In the genomic region with DNA sequence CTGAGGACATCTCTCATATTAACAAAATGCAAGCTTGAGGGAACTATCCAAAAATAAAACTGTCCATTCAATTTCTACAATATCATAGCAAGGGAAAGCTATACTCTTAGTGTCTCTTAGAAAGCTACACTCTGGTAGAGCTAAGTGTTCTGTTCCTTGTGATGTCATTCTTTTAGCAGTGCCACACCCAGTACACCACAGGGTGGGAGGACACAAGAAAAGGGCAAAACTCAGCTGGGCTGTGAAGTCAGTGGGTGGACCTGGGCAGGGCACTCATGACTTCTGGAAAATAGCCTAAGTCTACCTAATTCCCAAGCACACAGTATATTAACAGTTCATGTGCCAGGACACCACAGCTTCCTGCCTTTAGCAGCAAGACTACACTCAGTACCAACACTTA, we compare ENCODE assay signal across 18 cellular contexts. TPM values are rescaled to one million over a fixed set of nuclear protein-coding genes. Genes with fewer than 3 reads are reported as not detected.
DNase-seq lines count a peak whose midpoint lies in the region; ATAC-seq, FAIRE-seq and TF ChIP-seq lines count a peak whose summit lies in the region.
"Had no signal": no experiment of that assay in that cellular context is flagged by ENCODE, and none has a peak within 500 bp of the region (broad histone marks: within the 10 kb centered on the region; RNA-seq: fewer than 3 reads in every experiment).

No MANE protein-coding gene starts in this region.

- dilution Hi-C loops in IMR-90 (cut with HindIII; ENCODE audit: low sequenced_read_pairs, unreplicated experiment): no loop called here

- no peak overlapping the region for H3K4me2 ChIP-seq in IMR-90 (ENCODE audit: low read depth, low read length)
- no peak overlapping the region for H3K4me2 ChIP-seq in GM12878 (ENCODE audit: control insufficient read depth, insufficient read depth)

- no peak for TF ChIP-seq EP300 in GM12878 (IDR thresholded peaks at IDR 0.05; ENCODE audit: borderline replicate concordance in 1 of 2, control insufficient read depth in 1 of 2, low read depth in 2 of 2, low read length in 2 of 2)

- BruUV-seq in IMR-90 (replicated peaks; lab: Mats Ljungman, UMichigan) (no TSS peak), GM12878 (replicated peaks; lab: Mats Ljungman, UMichigan) (no TSS peak)

- TF ChIP-seq CTCF in IMR-90 (conservative IDR thresholded peaks at IDR 0.05; ENCODE audit: low read depth, low read length) (no peak), GM12878 (IDR thresholded peaks at IDR 0.05 in 2 of 3, conservative IDR thresholded peaks at IDR 0.05 in 1 of 3; ENCODE audit: control insufficient read depth in 2 of 3, extremely low read depth in 1 of 3, insufficient read depth in 1 of 3, low read depth in 3 of 3, low read length in 3 of 3) (no peak), foreskin fibroblast (IDR thresholded peaks at IDR 0.05; ENCODE audit: low read depth, low read length) (no peak), GM20000 (IDR thresholded peaks at IDR 0.05; ENCODE audit: extremely low read depth, missing control alignments) (no peak), brain microvascular endothelial cell (IDR thresholded peaks at IDR 0.05; ENCODE audit: low read depth, low read length, missing control alignments) (no peak)

- no peak overlapping the region for H4K8ac ChIP-seq in IMR-90 (ENCODE audit: low read depth in 2 of 2, low read length in 2 of 2)

- no peak overlapping the region for H2BK5ac ChIP-seq in IMR-90 (ENCODE audit: low read depth, low read length, poor library complexity, severe bottlenecking)

- H2BK120ac ChIP-seq in IMR-90 (ENCODE audit: low read depth, low read length): no peak overlapping the region

- in situ Hi-C loops in IMR-90 (cut with MboI; ENCODE audit: low sequenced_read_pairs): no loop called here
- in situ Hi-C loops in GM12878 (cut with MboI): no loop called here
- in situ Hi-C loops in brain microvascular endothelial cell (cut with HindIII; ENCODE audit: low pct_ligation_motif_present, low sequenced_read_pairs): no loop called here

- H3K4me1 ChIP-seq in IMR-90 (ENCODE audit: control insufficient read depth, insufficient read depth, low read length) (no peaks in the 10 kb centered on the region), GM12878 (ENCODE audit: control insufficient read depth, insufficient read depth, low read length) (no peaks in the 10 kb centered on the region), SJCRH30 (no peaks in the 10 kb centered on the region)
- H3K4me1 ChIP-seq: spleen, tibial nerve had no signal

- H3K9me1 ChIP-seq in IMR-90 (ENCODE audit: insufficient read depth, low read length): no peaks in the 10 kb centered on the region

- H4K20me1 ChIP-seq in IMR-90 (ENCODE audit: insufficient read depth, low read length) (no peaks in the 10 kb centered on the region), GM12878 (ENCODE audit: control insufficient read depth, insufficient read depth) (no peaks in the 10 kb centered on the region)

- no peak for FAIRE-seq in GM12878 (lab: Jason Lieb, UNC)
- FAIRE-seq: G401.6 had no signal

- no peak overlapping the region for H3K4me3 ChIP-seq in IMR-90 (ENCODE audit: insufficient read depth, low read depth, low read length)
- no peak overlapping the region for H3K4me3 ChIP-seq in GM12878
- H3K4me3 ChIP-seq in foreskin fibroblast (ENCODE audit: low read depth in 1 of 2, low read length in 2 of 2): no peak overlapping the region
- H3K4me3 ChIP-seq in H7 (ENCODE audit: insufficient read depth, low read depth, low read length): no peak overlapping the region
- H3K4me3 ChIP-seq in brain microvascular endothelial cell (ENCODE audit: low read depth, low read length): no peak overlapping the region
- no peak overlapping the region for H3K4me3 ChIP-seq in SJCRH30
- H3K4me3 ChIP-seq: ovary, spleen, tibial nerve had no signal

- intact Hi-C loops in IMR-90 (cut with micrococcal nuclease) (no loop called here), GM12878 (cut with micrococcal nuclease; ENCODE audit: unreplicated experiment) (no loop called here), sciatic nerve (cut with DNase I) (no loop called here)

- H2AK5ac ChIP-seq in IMR-90 (ENCODE audit: low read depth, low read length): no peak overlapping the region

- no peaks in the 10 kb centered on the region for H3K79me1 ChIP-seq in IMR-90 (ENCODE audit: low read depth in 1 of 2, low read length in 2 of 2)

- no peak overlapping the region for H3K27ac ChIP-seq in IMR-90 (ENCODE audit: insufficient read depth, low read length)
- no peak overlapping the region for H3K27ac ChIP-seq in GM12878 (ENCODE audit: control insufficient read depth, insufficient read depth)
- no peak overlapping the region for H3K27ac ChIP-seq in brain microvascular endothelial cell
- no peak overlapping the region for H3K27ac ChIP-seq in SJCRH30
- H3K27ac ChIP-seq: ovary, spleen, tibial nerve had no signal

- SMC1A ChIA-PET in GM12878 (lab: Charles Lee; ENCODE audit: uncharacterized antibody, unreplicated experiment): interaction anchor here (1.1 to 3.4 kb wide), 6 partner anchors 10 to 180 kb away, joined by 3 to 22 read pairs (median 4); a partner anchor contains a TSS

- DNase-seq in IMR-90 (no peak), GM12878 (ENCODE audit: low read depth, low spot score) (no peak), foreskin fibroblast (peak; percentile 22 to 68), sciatic nerve (ENCODE audit: low spot score) (no peak), H7 (no peak), GM20000 (ENCODE audit: low spot score) (no peak), brain microvascular endothelial cell (no peak), SJCRH30 (no peak)
- DNase-seq: activated CD4-positive, alpha-beta T cell treated with anti-CD3 and anti-CD28 coated beads, Interleukin-2, amount 10 ng/mL, durations not matched to agents 7 days and 5 days; activated naive CD4-positive, alpha-beta T cell treated with Interleukin-2 at 50 U/mL for 16 hours; dermis blood vessel endothelial cell; NCI-H2107; NCI-H526; ovary; spleen had no signal

- CTCF ChIA-PET in IMR-90 (lab: Yijun Ruan, JAX) (no interaction called here), GM12878 (lab: Yijun Ruan, JAX) (interaction anchor here (0.6 to 1.5 kb wide), 5 partner anchors 23 to 505 kb away, joined by 3 to 4 read pairs (median 3); no protein-coding TSS in a partner anchor)

- no peak overlapping the region for H2AK9ac ChIP-seq in IMR-90 (replicated peaks; ENCODE audit: low read depth, low read length, poor library complexity)

- H3K14ac ChIP-seq in IMR-90 (replicated peaks; ENCODE audit: low read depth, low read length): no peak overlapping the region

- H3K36me3 ChIP-seq in IMR-90 (ENCODE audit: control insufficient read depth, insufficient read depth, low read length): no peaks in the 10 kb centered on the region
- H3K36me3 ChIP-seq in GM12878 (ENCODE audit: control insufficient read depth in 2 of 2, insufficient read depth in 2 of 2, low read length in 1 of 2): no peaks in the 10 kb centered on the region
- H3K36me3 ChIP-seq in H7 (replicated peaks; ENCODE audit: control insufficient read depth, insufficient read depth, low read length): no peaks in the 10 kb centered on the region
- H3K36me3 ChIP-seq in brain microvascular endothelial cell (replicated peaks): no peaks in the 10 kb centered on the region
- no peaks in the 10 kb centered on the region for H3K36me3 ChIP-seq in SJCRH30
- H3K36me3 ChIP-seq: ovary, spleen, tibial nerve had no signal

- H2BK15ac ChIP-seq in IMR-90 (ENCODE audit: low read depth, low read length): no peak overlapping the region

- H2AFZ ChIP-seq in IMR-90 (replicated peaks; ENCODE audit: low read length, poor library complexity) (peak overlapping the region; percentile 76), GM12878 (ENCODE audit: control insufficient read depth, low read depth, low read length) (no peak overlapping the region)

- RAD21 ChIA-PET in GM12878 (lab: Charles Lee; ENCODE audit: unreplicated experiment): interaction anchor here (1.2 to 1.3 kb wide), 2 partner anchors 31 to 423 kb away, joined by 4 read pairs; no protein-coding TSS in a partner anchor

- TF ChIP-seq RAD21 in IMR-90 (IDR thresholded peaks at IDR 0.05; ENCODE audit: low read length): no peak
- no peak for TF ChIP-seq RAD21 in GM12878 (IDR thresholded peaks at IDR 0.05; ENCODE audit: insufficient read depth, low read depth, low read length)

- H3K9me3 ChIP-seq in IMR-90 (ENCODE audit: control insufficient read depth, insufficient read depth, low read length): no peaks in the 10 kb centered on the region
- no peaks in the 10 kb centered on the region for H3K9me3 ChIP-seq in GM12878 (replicated peaks; ENCODE audit: control insufficient read depth, insufficient read depth, low read length)
- no peaks in the 10 kb centered on the region for H3K9me3 ChIP-seq in SJCRH30 (replicated peaks)
- H3K9me3 ChIP-seq: ovary, spleen, tibial nerve had no signal

- POLR2A ChIA-PET in IMR-90 (lab: Charles Lee; ENCODE audit: unreplicated experiment): no interaction called here
- POLR2A ChIA-PET in GM12878 (lab: Charles Lee): interaction anchor here (0.7 to 1.2 kb wide), 2 partner anchors 9 to 336 kb away, joined by 3 to 6 read pairs; no protein-coding TSS in a partner anchor

- ATAC-seq in IMR-90 (ENCODE audit: low read depth) (no peak), GM12878 (peak; percentile 53), sciatic nerve (peak; percentile 68)
- ATAC-seq: stimulated activated memory B cell treated with anti-CD40 and anti-IgM and Interleukin-4, amounts not matched to agents 10 μg/mL and 1 μg/mL and 100 μg/mL, for 72 hours had no signal

- no peaks in the 10 kb centered on the region for H3K27me3 ChIP-seq in IMR-90 (ENCODE audit: control insufficient read depth, insufficient read depth, low read length)
- H3K27me3 ChIP-seq in GM12878 (replicated peaks in 1 of 2; ENCODE audit: control insufficient read depth in 2 of 2, insufficient read depth in 2 of 2, low read length in 1 of 2): no peaks in the 10 kb centered on the region
- H3K27me3 ChIP-seq in H7 (ENCODE audit: control insufficient read depth, insufficient read depth, low read length): no peaks in the 10 kb centered on the region
- no peaks in the 10 kb centered on the region for H3K27me3 ChIP-seq in brain microvascular endothelial cell (replicated peaks)
- H3K27me3 ChIP-seq in SJCRH30: no peaks in the 10 kb centered on the region
- H3K27me3 ChIP-seq: ovary, spleen, tibial nerve had no signal

- H4K5ac ChIP-seq in IMR-90 (ENCODE audit: low read depth, low read length): no peak overlapping the region

- H4K91ac ChIP-seq in IMR-90 (ENCODE audit: insufficient read depth, low read depth, low read length): no peak overlapping the region

- no peak overlapping the region for H2BK20ac ChIP-seq in IMR-90 (ENCODE audit: low read depth, low read length)

- H3K18ac ChIP-seq in IMR-90 (ENCODE audit: low read depth, low read length): no peak overlapping the region

- H3K56ac ChIP-seq in IMR-90 (ENCODE audit: extremely low read depth, insufficient read depth, low read length): no peak overlapping the region

- TF ChIP-seq POLR2A in IMR-90 (IDR thresholded peaks at IDR 0.05; ENCODE audit: low read depth, low read length) (no peak), GM12878 (IDR thresholded peaks at IDR 0.05; ENCODE audit: low read depth, low read length) (no peak)

- H3K79me2 ChIP-seq in GM12878 (ENCODE audit: control insufficient read depth, insufficient read depth, low read length): no peaks in the 10 kb centered on the region

- no peak overlapping the region for H3K23ac ChIP-seq in IMR-90 (ENCODE audit: low read depth, low read length)

- H3K9ac ChIP-seq in IMR-90 (ENCODE audit: low read depth, low read length) (no peak overlapping the region), GM12878 (ENCODE audit: control insufficient read depth, insufficient read depth, low read length) (no peak overlapping the region)

- H3K4ac ChIP-seq in IMR-90 (ENCODE audit: low read depth, low read length): no peak overlapping the region

RNA-seq across cellular contexts. Expression of a gene that starts 42.2 kb away (rescaled TPM):
- 19.7 and 23.6 TPM in 2 replicates for total RNA-seq in IMR-90 (2012; rRNA removed)
- 10.8 and 13.4 TPM in 2 replicates for polyA plus RNA-seq in IMR-90 (2012; rRNA removed)
- 3.0 and 3.2 TPM in 2 replicates for polyA plus RNA-seq in IMR-90 (2012; cell fraction: cytosol; rRNA removed)
- polyA plus RNA-seq in IMR-90 (2012; cell fraction: nucleus; rRNA removed; ENCODE audit: low replicate concordance): 1.1 and 8.4 TPM in 2 replicates
- 62.6 and 67.6 TPM in 2 replicates for total RNA-seq in GM12878 (2013; cell fraction: nucleolus; rRNA removed)
- 12.0 and 15.7 TPM in 2 replicates for total RNA-seq in GM12878 (2014; rRNA removed)
- 15.7 and 16.7 TPM in 2 replicates for total RNA-seq in GM12878 (2014; rRNA removed; fragmentation: Illumina TruSeq; extraction: Trizol)
- 10.4 TPM in 2 replicates for total RNA-seq in GM12878 (2021)
- 4.9 TPM for polyA plus RNA-seq in GM12878 (2011; ENCODE audit: low read depth)
- polyA plus RNA-seq in GM12878 (2011; rRNA removed): 31.0 and 39.1 TPM in 2 replicates
- polyA plus RNA-seq in GM12878 (2011; cell fraction: cytosol; rRNA removed): 16.0 and 16.2 TPM in 2 replicates
- 12.1 and 14.7 TPM in 2 replicates for polyA plus RNA-seq in GM12878 (2011; cell fraction: nucleus; rRNA removed)
- 4.6 and 6.8 TPM in 2 replicates for polyA plus RNA-seq in GM12878 (2012)
- polyA plus RNA-seq in GM12878 (2014; fragmentation: Illumina TruSeq; extraction: Trizol): 13.8 and 17.8 TPM in 2 replicates
- polyA plus RNA-seq in GM12878 (2014; fragmentation: Nextera tagmentation; extraction: Ambion mirVana): 1 to 10 TPM; 8.1 to 9.5 TPM
- 9.1 and 11.5 TPM in 2 replicates for polyA plus RNA-seq in GM12878 (2014; rRNA removed)
- polyA plus RNA-seq in GM12878 (2016; fragmentation: Nextera tagmentation; extraction: Ambion mirVana): 10 to 100 TPM; 13.8 to 15.2 TPM
- polyA minus RNA-seq in GM12878 (2011; rRNA and poly(A)+ RNA removed): 26.4 and 40.3 TPM in 2 replicates
- 7.5 and 8.4 TPM in 2 replicates for polyA minus RNA-seq in GM12878 (2011; cell fraction: cytosol; rRNA and poly(A)+ RNA removed)
- 20.6 and 28.5 TPM in 2 replicates for polyA minus RNA-seq in GM12878 (2011; cell fraction: nucleus; rRNA and poly(A)+ RNA removed)
- 1.7 TPM for total RNA-seq in sciatic nerve
- 0.21 and 0.67 TPM in 2 replicates for total RNA-seq in H7 (2014; rRNA removed; shearing (Covaris generic))
- 0.10 and 0.15 TPM in 2 replicates for total RNA-seq in SJCRH30 (2014; rRNA removed; shearing (Covaris generic))

Comparison
In these comparisons a context has a peak if more than half of its experiments do, and no peak if none do; other contexts are left out.
1. DNase-seq: peak in foreskin fibroblast (2 of 2); none in IMR-90 (single experiment), GM12878 (single experiment), sciatic nerve (single experiment), H7 (single experiment), GM20000 (single experiment), brain microvascular endothelial cell (single experiment) and SJCRH30 (0 of 2).